Comparison of ENCODE assay signal across 22 cellular contexts in genomic region chr11:30216534-30216933, GRCh38. TPM values are rescaled to one million over a fixed set of nuclear protein-coding genes. Genes with fewer than 3 reads are reported as not detected.
"Had no signal": no experiment of that assay in that cellular context is flagged by ENCODE, and none has a peak within 500 bp of the region (broad histone marks: within the 10 kb centered on the region; RNA-seq: fewer than 3 reads in every experiment).

No MANE protein-coding gene starts in this region.

- DNase-seq: Kasumi-1, MM.1S, NCI-H1092 treated with DMSO at 0.1 percent for 48 hours, NCI-H1436, NCI-H187, NCI-H2029, NCI-H2081 treated with DMSO at 0.1 percent for 48 hours, NCI-H2171, NCI-H345, NCI-H446 treated with DMSO at 0.1 percent for 48 hours, NCI-H510A treated with DMSO at 0.1 percent for 48 hours, NCI-H526, NCI-H82, RPMI8226, SHP77 had no signal

- H3K27ac ChIP-seq: HL-60, KMS-11 had no signal

- ATAC-seq: K562, SK-N-SH treated with all-trans-retinoic acid at 6 μM for 48 hours had no signal

- H3K4me3 ChIP-seq: K562 had no signal

RNA-seq across cellular contexts. Expression of gene FSHB, which starts 14.3 kb away (rescaled TPM):
- total RNA-seq: K562, M059J, SK-MEL-5 had no signal
- polyA plus RNA-seq: IgD-negative memory B cell, K562 had no signal
